9 cellular contexts compared by ENCODE assay signal in the genomic region with DNA sequence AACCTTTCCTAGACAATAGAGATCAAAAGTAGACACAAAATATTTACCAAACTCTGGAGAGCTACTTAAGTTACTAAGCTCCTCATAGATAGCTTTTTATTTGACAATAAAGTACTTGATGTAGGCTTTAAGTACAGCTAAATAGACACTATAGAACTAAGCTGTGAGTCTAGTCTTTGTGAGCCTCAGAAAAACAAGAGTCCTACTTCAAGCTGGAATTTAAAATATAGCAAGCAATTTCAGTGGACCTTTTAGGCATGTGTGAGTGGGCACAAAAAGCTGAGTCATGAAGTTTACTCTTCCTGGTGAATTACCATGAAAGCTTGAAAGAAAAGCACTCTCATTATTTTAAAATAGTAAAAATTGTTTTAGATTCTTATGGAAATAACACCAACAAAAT.
DNase-seq lines count a peak whose midpoint lies in the region; ATAC-seq and TF ChIP-seq lines count a peak whose summit lies in the region.
"Had no signal": no experiment of that assay in that cellular context is flagged by ENCODE, and none has a peak within 500 bp of the region (broad histone marks: within the 10 kb centered on the region; RNA-seq: fewer than 3 reads in every experiment).

No MANE protein-coding gene starts in this region.

- in situ Hi-C loops in KBM-7 (cut with MboI; ENCODE audit: low pct_unique_long_range_greater_than_20kb, low sequenced_read_pairs): no loop called here

- H3K4me1 Mint-ChIP-seq in mesothelial cell of epicardium: peaks cover 28% of the 10 kb centered on the region

- H3K4me3 Mint-ChIP-seq in mesothelial cell of epicardium: no peak overlapping the region

- DNase-seq in DMS153 (lab: John Stamatoyannopoulos, UW) (peak; percentile 61), KBM-7 (peak; percentile 26), astrocyte of the hippocampus (ENCODE audit: low read depth, low spot score) (peak; percentile 63), mesothelial cell of epicardium (ENCODE audit: low spot score in 2 of 2, unreplicated experiment in 2 of 2) (no peak), left lobe of liver (ENCODE audit: low spot score) (no peak), NCI-H526 treated with DMSO at 0.1 percent for 48 hours (lab: John Stamatoyannopoulos, UW) (no peak), occipital lobe (lab: John Stamatoyannopoulos, UW) (no peak)
- DNase-seq: SHP77 treated with DMSO at 0.1 percent for 48 hours had no signal

- peaks cover 4% of the 10 kb centered on the region for H3K9me3 Mint-ChIP-seq in mesothelial cell of epicardium

- no peak for TF ChIP-seq CTCF in mesothelial cell of epicardium (IDR thresholded peaks at IDR 0.05; ENCODE audit: unreplicated experiment)

- H3K27ac Mint-ChIP-seq in mesothelial cell of epicardium: peak overlapping the region; percentile 47

- peaks cover 2% of the 10 kb centered on the region for H3K36me3 Mint-ChIP-seq in mesothelial cell of epicardium

- H3K27me3 Mint-ChIP-seq in mesothelial cell of epicardium (ENCODE audit: low read depth): no peaks in the 10 kb centered on the region

- ATAC-seq in left lobe of liver (no peak), HG03521 (IDR thresholded peaks at IDR 0.05; ENCODE audit: unreplicated experiment) (no peak)

Comparison
In these comparisons a context has a peak if more than half of its experiments do, and no peak if none do; other contexts are left out.
1. DNase-seq: peak in DMS153 (single experiment), KBM-7 (single experiment) and astrocyte of the hippocampus (single experiment); none in mesothelial cell of epicardium (0 of 2), left lobe of liver (single experiment), NCI-H526 treated with DMSO at 0.1 percent for 48 hours (single experiment) and occipital lobe (single experiment).